1 cellular context compared by ENCODE assay signal in the genomic region with DNA sequence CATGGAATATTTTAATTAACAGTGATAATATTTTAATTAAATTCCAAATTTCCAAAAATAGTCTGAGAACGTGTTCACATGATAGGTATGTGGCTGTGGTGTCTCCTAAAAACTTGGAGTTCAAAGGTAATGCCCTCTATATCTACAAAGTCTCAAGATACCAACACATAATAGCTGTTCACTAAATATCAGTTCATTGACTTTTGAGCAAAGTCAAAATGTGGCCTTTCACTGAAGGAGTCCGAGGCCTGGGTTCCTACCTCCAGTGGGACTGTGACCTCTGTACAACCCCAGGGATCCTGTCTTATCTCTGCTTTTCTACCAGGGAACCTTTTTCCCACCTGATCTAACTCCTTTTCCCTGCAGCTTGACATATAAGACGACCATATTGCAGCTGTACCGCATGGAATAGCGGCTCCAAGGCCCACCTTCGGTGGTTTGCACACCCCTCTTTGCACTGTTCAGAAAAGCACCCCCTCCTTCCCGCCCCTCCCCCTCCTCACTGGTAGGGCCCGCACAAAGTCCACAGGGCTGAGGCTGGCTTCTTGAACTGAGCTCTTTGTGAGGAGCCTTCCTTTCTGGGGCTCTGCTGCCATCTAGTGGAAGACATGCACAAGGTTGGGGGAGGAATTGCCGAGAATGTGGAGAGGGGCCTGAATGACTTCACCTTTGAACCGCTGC.
A peak's percentile ranks its signal among the peaks of the same experiment; 100 is the strongest.
TF ChIP-seq lines count a peak whose summit lies in the region.

No MANE protein-coding gene starts in this region.

TF ChIP-seq in GM12891, 5 proteins besides CTCF, POLR2A, EP300 and RAD21:
- TF ChIP-seq SPI1 (IDR thresholded peaks at IDR 0.05; ENCODE audit: low read depth, low read length): 0 out of 2 replicates have a peak, but pooled peaks have one; percentile 4
- TF ChIP-seq POLR2AphosphoS5 (IDR thresholded peaks at IDR 0.05; ENCODE audit: low read depth, low read length): peak; percentile 18; the same call in 1 of the 2 replicates
- no peak for TF ChIP-seq PAX5 (IDR thresholded peaks at IDR 0.05; ENCODE audit: insufficient read depth, low read length, severe bottlenecking)
- TF ChIP-seq TAF1 (IDR thresholded peaks at IDR 0.05; ENCODE audit: low read depth, low read length): no peak
- TF ChIP-seq POU2F2 (IDR thresholded peaks at IDR 0.05; ENCODE audit: low read depth, low read length): no peak
